8 cellular contexts compared by ENCODE assay signal in genomic region chr7:100429637-100430449, GRCh38. TPM values are rescaled to one million over a fixed set of nuclear protein-coding genes. Genes with fewer than 3 reads are reported as not detected.
DNase-seq lines count a peak whose midpoint lies in the region; ATAC-seq and TF ChIP-seq lines count a peak whose summit lies in the region.

Gene MEPCE (plus strand): TSS chr7:100429831. CDS start chr7:100430019, 188 bp downstream.

- no peak for TF ChIP-seq CTCF in chondrocyte (IDR thresholded peaks at IDR 0.05)

- peak within 1 kb of the TSS; percentile 99 for H3K4me3 Mint-ChIP-seq in chondrocyte (ENCODE audit: unreplicated experiment)

- DNase-seq in AG20443 (ENCODE audit: low spot score) (peak; percentile 99), GM19238 (ENCODE audit: insufficient read length, low spot score) (peak; percentile 93), NCI-H524 treated with DMSO at 0.1 percent for 48 hours (lab: John Stamatoyannopoulos, UW) (peak; percentile 68), chondrocyte (ENCODE audit: low spot score) (peak; percentile 99), kidney glomerular epithelial cell (lab: John Stamatoyannopoulos, UW) (peak; percentile 83)
- DNase-seq in activated CD4-positive, alpha-beta T cell treated with anti-CD3 and anti-CD28 coated beads for 4 hours, result peak; percentile 96
- DNase-seq in stimulated activated CD4-positive, alpha-beta T cell treated with anti-CD3 and anti-CD28 coated beads, Interleukin-15, amount 100 ng/mL, for 24 hours, result peak; percentile 95

- peak; percentile 36 for ATAC-seq in HG03439 (IDR thresholded peaks at IDR 0.05; ENCODE audit: unreplicated experiment)

- peak within 1 kb of the TSS; percentile 100 for H3K27ac Mint-ChIP-seq in chondrocyte (ENCODE audit: unreplicated experiment)

- peaks cover 44% of the 10 kb centered on the region for H3K4me1 Mint-ChIP-seq in chondrocyte (ENCODE audit: low read depth)

- peaks cover 9% of the 10 kb centered on the region for H3K36me3 Mint-ChIP-seq in chondrocyte (ENCODE audit: low read depth)

- H3K27me3 Mint-ChIP-seq in chondrocyte (ENCODE audit: low read depth), result no peaks in the 10 kb centered on the region

- H3K9me3 Mint-ChIP-seq in chondrocyte (ENCODE audit: low read depth), result no peaks in the 10 kb centered on the region

RNA-seq across cellular contexts. Expression of gene MEPCE, which starts in this region (rescaled TPM):
- 30.9 to 39.1 TPM (median 31.8 TPM) in 3 replicates for total RNA-seq in chondrocyte

Comparison
In these comparisons a context has a peak if more than half of its experiments do, and no peak if none do; other contexts are left out.
1. Peak in every context shown above with its lines: DNase-seq and ATAC-seq.